23 cellular contexts compared by ENCODE assay signal in the genomic region with DNA sequence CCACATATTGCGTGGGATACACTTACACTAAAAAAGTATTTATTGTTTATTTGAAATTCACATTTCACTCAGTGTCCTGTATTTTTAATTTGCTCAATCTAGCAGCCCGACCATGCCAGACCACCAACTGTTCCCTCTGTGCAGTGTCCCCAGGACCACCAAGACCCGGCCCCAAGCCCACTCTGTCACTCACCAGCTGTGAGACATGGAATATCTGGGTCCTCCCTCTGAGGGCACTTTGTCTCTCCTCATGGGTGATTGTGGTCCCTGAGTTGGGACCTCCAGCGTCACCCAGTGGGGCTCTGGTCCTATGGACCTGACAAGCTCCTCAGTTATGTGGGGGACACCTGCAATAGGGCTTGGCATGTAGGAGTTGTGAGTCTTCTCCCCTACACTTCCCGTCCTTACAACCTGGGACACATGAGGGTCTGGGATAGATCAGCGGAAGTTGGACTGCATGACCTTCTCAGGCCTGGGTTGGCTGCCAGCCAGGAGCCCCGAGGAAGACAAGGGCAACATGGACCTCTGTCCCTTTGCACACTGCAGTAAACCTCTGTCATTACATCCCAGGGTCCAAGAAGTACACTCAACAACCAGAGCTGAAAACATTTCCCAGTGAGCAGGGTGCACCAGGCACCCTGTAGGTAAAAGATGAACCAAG. TPM values are rescaled to one million over a fixed set of nuclear protein-coding genes. Genes with fewer than 3 reads are reported as not detected.
"Had no signal": no experiment of that assay in that cellular context is flagged by ENCODE, and none has a peak within 500 bp of the region (broad histone marks: within the 10 kb centered on the region; RNA-seq: fewer than 3 reads in every experiment).

No MANE protein-coding gene starts in this region.

- H3K9me3 Mint-ChIP-seq: activated T-cell treated with anti-CD3 and anti-CD28 coated beads, Interleukin-2, amount 50 U/mL, for 72 hours; nephron progenitor cell; T-helper 2 cell treated with Interferon-gamma antibody and Interleukin-4, amounts not matched to agents 5 μg/mL and 100 μg/mL, for 36 hours had no signal

- H3K27ac ChIP-seq: prostate gland, thyroid gland, uterus had no signal

- H3K4me1 ChIP-seq: prostate gland, thyroid gland, uterus had no signal

- DNase-seq: activated CD4-positive, alpha-beta T cell treated with anti-CD3 and anti-CD28 coated beads, Interleukin-2, amount 10 ng/mL, durations not matched to agents 7 days and 5 days; activated CD4-positive, CD25-positive, alpha-beta regulatory T cell; activated CD8-positive, alpha-beta memory T cell treated with anti-CD3 and anti-CD28 coated beads, Interleukin-2, amount 50 U/mL, for 48 hours; activated naive CD4-positive, alpha-beta T cell; hypothalamus; mesendoderm; nephron progenitor cell; stimulated activated CD4-positive, alpha-beta T cell treated with anti-CD3 and anti-CD28 coated beads, Interleukin-12 subunit alpha, Interleukin-12 subunit beta, amount 100 ng/mL, for 4 hours; stimulated activated CD4-positive, alpha-beta T cell treated with anti-CD3 and anti-CD28 coated beads, Interleukin-2, amount 100 ng/mL, for 24 hours; SW 1271; thyroid gland; uterus had no signal

- H3K4me1 Mint-ChIP-seq: nephron progenitor cell had no signal

- H3K4me3 ChIP-seq: prostate gland, thyroid gland, uterus had no signal

- H3K36me3 ChIP-seq: prostate gland, thyroid gland, uterus had no signal

- ATAC-seq: sciatic nerve had no signal

- H3K4me3 Mint-ChIP-seq: activated CD4-positive, alpha-beta T cell treated with anti-CD3 and anti-CD28 coated beads, Interleukin-2, amount 10 ng/mL, durations not matched to agents 7 days and 5 days; nephron progenitor cell had no signal

- H3K27ac Mint-ChIP-seq: activated T-cell treated with anti-CD3 and anti-CD28 coated beads, Interleukin-2, amount 50 U/mL, for 72 hours; nephron progenitor cell had no signal

- H3K9me3 ChIP-seq: prostate gland, thyroid gland, uterus had no signal

- H3K27me3 ChIP-seq: thyroid gland, uterus had no signal

RNA-seq across cellular contexts. Expression of a gene that starts 12.1 kb away (rescaled TPM):
- total RNA-seq: activated CD4-positive, alpha-beta T cell treated with anti-CD3 and anti-CD28 coated beads, Interleukin-2, amount 10 ng/mL, durations not matched to agents 7 days and 5 days; activated T-cell treated with anti-CD3 and anti-CD28 coated beads, Interleukin-2, amount 50 U/mL, for 72 hours; astrocyte; bronchial epithelial cell; esophagus mucosa; glomerular endothelial cell; kidney epithelial cell; liver; omental fat pad; thyroid gland; uterus had no signal
